ENCODE assay signal across 9 cellular contexts in the genomic region with DNA sequence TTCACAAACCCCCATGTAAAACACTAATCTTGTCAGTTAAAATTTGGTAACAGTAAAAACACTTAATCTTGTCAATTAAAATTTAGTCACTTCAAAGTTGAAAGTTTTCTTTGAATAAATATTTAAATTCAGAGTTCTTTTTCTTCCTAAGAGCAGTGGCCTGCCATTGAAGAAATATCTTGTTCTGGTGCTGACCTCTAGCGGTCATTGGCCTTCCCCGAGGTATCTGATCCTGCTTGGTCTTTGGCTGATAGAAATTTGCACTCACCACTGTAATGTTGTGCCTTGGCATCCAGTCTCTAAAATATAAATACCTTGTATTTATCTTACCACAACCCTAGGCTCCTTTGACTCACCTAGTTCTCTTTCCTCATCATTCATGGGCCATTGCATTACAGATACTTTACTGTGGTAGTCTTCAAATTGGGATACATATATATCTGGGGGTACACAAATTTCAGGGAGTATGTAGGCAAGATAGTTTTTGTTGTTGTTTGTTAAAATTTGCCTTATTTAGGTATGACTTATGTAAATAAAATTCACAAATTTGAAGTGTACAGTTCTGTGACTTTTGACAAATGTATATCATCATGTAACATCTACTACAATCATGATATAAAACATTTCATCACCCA. TPM values are rescaled to one million over a fixed set of nuclear protein-coding genes. Genes with fewer than 3 reads are reported as not detected.
A peak's percentile ranks its signal among the peaks of the same experiment; 100 is the strongest.
DNase-seq lines count a peak whose midpoint lies in the region; ATAC-seq, FAIRE-seq and TF ChIP-seq lines count a peak whose summit lies in the region.
"Had no signal": no experiment of that assay in that cellular context is flagged by ENCODE, and none has a peak within 500 bp of the region (broad histone marks: within the 10 kb centered on the region; RNA-seq: fewer than 3 reads in every experiment).

No MANE protein-coding gene starts in this region.

- no peaks in the 10 kb centered on the region for H3K4me1 ChIP-seq in HepG2 (ENCODE audit: insufficient read depth, low read length)
- H3K4me1 ChIP-seq: BLaER1 had no signal

- no peak overlapping the region for H2AFZ ChIP-seq in HepG2 (ENCODE audit: low read length)

- peak; percentile 81 for ATAC-seq in HG02981 (IDR thresholded peaks at IDR 0.05; ENCODE audit: unreplicated experiment)
- peak; percentile 92 for ATAC-seq in HepG2

- no peak overlapping the region for H3K27ac Mint-ChIP-seq in chondrocyte (ENCODE audit: unreplicated experiment)

- no peaks in the 10 kb centered on the region for H3K9me3 ChIP-seq in HepG2 (ENCODE audit: low read length)
- H3K9me3 ChIP-seq: BLaER1 had no signal

- no peak overlapping the region for H3K9ac ChIP-seq in HepG2 (ENCODE audit: insufficient read depth, low read depth, low read length)
- H3K9ac ChIP-seq: BLaER1 had no signal

- H3K27ac ChIP-seq in HepG2 (ENCODE audit: extremely low read length, insufficient read depth, low read length): no peak overlapping the region
- H3K27ac ChIP-seq: BLaER1 had no signal

- H4K20me1 ChIP-seq in HepG2 (ENCODE audit: insufficient read depth, low read length): no peaks in the 10 kb centered on the region
- H4K20me1 ChIP-seq: BLaER1 had no signal

- H3K4me3 ChIP-seq in HepG2 (replicated peaks in 1 of 3; ENCODE audit: insufficient read depth in 1 of 3, low read depth in 2 of 3, low read length in 3 of 3): no peak overlapping the region
- H3K4me3 ChIP-seq: BLaER1 had no signal

- no peaks in the 10 kb centered on the region for H3K27me3 ChIP-seq in HepG2 (ENCODE audit: control insufficient read depth in 1 of 2, insufficient read depth in 2 of 2, low read length in 2 of 2)
- H3K27me3 ChIP-seq: BLaER1 had no signal

- no TSS peak for BruUV-seq in HepG2 (replicated peaks; lab: Mats Ljungman, UMichigan)

- no peaks in the 10 kb centered on the region for H3K4me1 Mint-ChIP-seq in chondrocyte (ENCODE audit: low read depth)

- peak; percentile 66 for TF ChIP-seq RAD21 in HepG2 (CRISPR knock-in tag; IDR thresholded peaks at IDR 0.05)

- CTCF ChIA-PET in HepG2 (lab: Yijun Ruan, JAX; ENCODE audit: low intra/inter-chr PET ratio, low total read pairs): interaction anchor here (1.0 to 3.1 kb wide), 4 partner anchors 72 to 172 kb away, joined by 3 to 36 read pairs (median 4); no protein-coding TSS in a partner anchor

- H3K27me3 Mint-ChIP-seq in chondrocyte (ENCODE audit: low read depth): no peaks in the 10 kb centered on the region

- TF ChIP-seq CTCF in chondrocyte (IDR thresholded peaks at IDR 0.05): peak; percentile 96
- peak; percentile 80 for TF ChIP-seq CTCF in HepG2 (CRISPR knock-in tag; IDR thresholded peaks at IDR 0.05)

- TF ChIP-seq EP300 in HepG2 (IDR thresholded peaks at IDR 0.05; ENCODE audit: low read depth in 2 of 2, low read length in 2 of 2) (no peak), HepG2 (CRISPR knock-in tag; IDR thresholded peaks at IDR 0.05; ENCODE audit: borderline replicate concordance) (no peak)

- DNase-seq in NCI-H1436 (lab: John Stamatoyannopoulos, UW) (peak; percentile 28), NCI-H1436 treated with DMSO at 0.1 percent for 48 hours (lab: John Stamatoyannopoulos, UW) (no peak), NCI-H345 treated with DMSO at 0.1 percent for 48 hours (lab: John Stamatoyannopoulos, UW; ENCODE audit: unreplicated experiment) (peak; percentile 15), chondrocyte (ENCODE audit: low spot score) (no peak), HepG2 (ENCODE audit: low spot score) (peak; percentile 60)
- peak; percentile 60 to 75 for DNase-seq in activated CD4-positive, alpha-beta T cell treated with anti-CD3 and anti-CD28 coated beads for 24 hours (ENCODE audit: low read depth in 2 of 2)
- peak; percentile 6 to 47 (median 20) for DNase-seq in stimulated activated CD4-positive, alpha-beta T cell treated with anti-CD3 and anti-CD28 coated beads, TNF-alpha, amount 100 ng/mL, for 1 hour (ENCODE audit: low read depth in 3 of 3, low spot score in 1 of 3)

- H3K9me3 Mint-ChIP-seq in chondrocyte (ENCODE audit: low read depth): no peaks in the 10 kb centered on the region

- intact Hi-C loops in HepG2 (cut with micrococcal nuclease; ENCODE audit: unreplicated experiment): loop anchor here (1.0 kb wide), 2 partner anchors 72 to 151 kb away; no protein-coding TSS in a partner anchor

- FAIRE-seq in HepG2 (lab: Jason Lieb, UNC): peak; percentile 67

- TF ChIP-seq POLR2A in HepG2 (IDR thresholded peaks at IDR 0.05; ENCODE audit: insufficient read depth in 1 of 2, low read depth in 2 of 2, low read length in 2 of 2): no peak

- no peak overlapping the region for H3K4me3 Mint-ChIP-seq in chondrocyte (ENCODE audit: unreplicated experiment)

- 0% methylated on average over 2 of the region's 2 CpGs for WGBS in HepG2 (ENCODE audit: low lambda C conversion rate)

- H3K36me3 Mint-ChIP-seq in chondrocyte (ENCODE audit: low read depth): no peaks in the 10 kb centered on the region

- POLR2A ChIA-PET in HepG2 (lab: Yijun Ruan, JAX): no interaction called here

- H3K36me3 ChIP-seq in HepG2 (replicated peaks in 1 of 2; ENCODE audit: control insufficient read depth in 1 of 2, insufficient read depth in 2 of 2, low read length in 2 of 2): no peaks in the 10 kb centered on the region
- H3K36me3 ChIP-seq: BLaER1 had no signal

- in situ Hi-C loops in HepG2 (cut with HindIII; ENCODE audit: extremely low pct_ligation_motif_present, low pct_unique_long_range_greater_than_20kb): loop anchor here (5.0 to 10.0 kb wide), 2 partner anchors 70 to 173 kb away; no protein-coding TSS in a partner anchor

- no peaks in the 10 kb centered on the region for H3K79me2 ChIP-seq in HepG2 (ENCODE audit: insufficient read depth, low read length)

- no peak overlapping the region for H3K4me2 ChIP-seq in HepG2 (ENCODE audit: low read depth, low read length)
- H3K4me2 ChIP-seq: BLaER1 had no signal

RNA-seq across cellular contexts. Expression of gene ART3, which starts 6.7 kb away (rescaled TPM):
- total RNA-seq in chondrocyte (0.40 to 0.41 TPM in 2 of 3 replicates, not detected in the other), HepG2 (2016; rRNA removed; fragmentation: Illumina TruSeq; extraction: Trizol) (not detected in 2 replicates)
- not detected in 2 replicates for total RNA-seq in HepG2 (2016; cell fraction: cytosol; rRNA removed; fragmentation: Illumina TruSeq; extraction: Trizol; ENCODE audit: low read depth)
- total RNA-seq in HepG2 (2016; cell fraction: insoluble cytoplasmic fraction; rRNA removed; fragmentation: Illumina TruSeq; extraction: Trizol): not detected in 2 replicates
- total RNA-seq in HepG2 (2016; cell fraction: membrane; rRNA removed; fragmentation: Illumina TruSeq; extraction: Trizol): not detected in 2 replicates
- total RNA-seq in HepG2 (2016; cell fraction: nucleus; rRNA removed; fragmentation: Illumina TruSeq; extraction: Trizol): not detected in 2 replicates
- polyA plus RNA-seq in HepG2 (2011; rRNA removed): not detected in 2 replicates
- polyA plus RNA-seq in HepG2 (2011; cell fraction: cytosol; rRNA removed): not detected in 2 replicates
- polyA plus RNA-seq in HepG2 (2011; cell fraction: nucleus; rRNA removed): not detected in 2 replicates
- polyA plus RNA-seq in HepG2 (2012): not detected in 2 replicates
- polyA plus RNA-seq in HepG2 (2016; cell fraction: cytosol; fragmentation: Illumina TruSeq; extraction: Trizol; ENCODE audit: low read depth): not detected in 2 replicates
- not detected in 2 replicates for polyA plus RNA-seq in HepG2 (2016; cell fraction: insoluble cytoplasmic fraction; fragmentation: Illumina TruSeq; extraction: Trizol; ENCODE audit: low read depth)
- polyA plus RNA-seq in HepG2 (2016; cell fraction: membrane; fragmentation: Illumina TruSeq; extraction: Trizol; ENCODE audit: low read depth): not detected in 2 replicates
- not detected in 2 replicates for polyA plus RNA-seq in HepG2 (2016; cell fraction: nucleus; fragmentation: Illumina TruSeq; extraction: Trizol; ENCODE audit: insufficient read depth, low read depth)
- not detected in 2 replicates for polyA minus RNA-seq in HepG2 (2011; rRNA and poly(A)+ RNA removed; ENCODE audit: low replicate concordance)
- not detected in 2 replicates for polyA minus RNA-seq in HepG2 (2011; cell fraction: cytosol; rRNA and poly(A)+ RNA removed)
- polyA minus RNA-seq in HepG2 (2011; cell fraction: nucleus; rRNA and poly(A)+ RNA removed): not detected in 2 replicates

RNA-seq across cellular contexts. Expression of gene CXCL11, which starts 31.9 kb away (rescaled TPM):
- total RNA-seq in chondrocyte (not detected in 3 replicates), HepG2 (2016; rRNA removed; fragmentation: Illumina TruSeq; extraction: Trizol) (not detected in 2 replicates)
- total RNA-seq in HepG2 (2016; cell fraction: cytosol; rRNA removed; fragmentation: Illumina TruSeq; extraction: Trizol; ENCODE audit: low read depth): not detected in 2 replicates
- total RNA-seq in HepG2 (2016; cell fraction: insoluble cytoplasmic fraction; rRNA removed; fragmentation: Illumina TruSeq; extraction: Trizol): not detected in 2 replicates
- total RNA-seq in HepG2 (2016; cell fraction: membrane; rRNA removed; fragmentation: Illumina TruSeq; extraction: Trizol): not detected in 2 replicates
- not detected in 2 replicates for total RNA-seq in HepG2 (2016; cell fraction: nucleus; rRNA removed; fragmentation: Illumina TruSeq; extraction: Trizol)
- 0.08 TPM in 1 of 2 replicates, not detected in the other for polyA plus RNA-seq in HepG2 (2011; rRNA removed)
- polyA plus RNA-seq in HepG2 (2011; cell fraction: cytosol; rRNA removed): not detected in 2 replicates
- not detected in 2 replicates for polyA plus RNA-seq in HepG2 (2011; cell fraction: nucleus; rRNA removed)
- not detected in 2 replicates for polyA plus RNA-seq in HepG2 (2012)
- 0.06 TPM in 1 of 2 replicates, not detected in the other for polyA plus RNA-seq in HepG2 (2016; cell fraction: cytosol; fragmentation: Illumina TruSeq; extraction: Trizol; ENCODE audit: low read depth)
- polyA plus RNA-seq in HepG2 (2016; cell fraction: insoluble cytoplasmic fraction; fragmentation: Illumina TruSeq; extraction: Trizol; ENCODE audit: low read depth): not detected in 2 replicates
- polyA plus RNA-seq in HepG2 (2016; cell fraction: membrane; fragmentation: Illumina TruSeq; extraction: Trizol; ENCODE audit: low read depth): not detected in 2 replicates
- not detected in 2 replicates for polyA plus RNA-seq in HepG2 (2016; cell fraction: nucleus; fragmentation: Illumina TruSeq; extraction: Trizol; ENCODE audit: insufficient read depth, low read depth)
- not detected in 2 replicates for polyA minus RNA-seq in HepG2 (2011; rRNA and poly(A)+ RNA removed; ENCODE audit: low replicate concordance)
- not detected in 2 replicates for polyA minus RNA-seq in HepG2 (2011; cell fraction: cytosol; rRNA and poly(A)+ RNA removed)
- not detected in 2 replicates for polyA minus RNA-seq in HepG2 (2011; cell fraction: nucleus; rRNA and poly(A)+ RNA removed)

RNA-seq across cellular contexts. Expression of gene CXCL10, which starts 44.5 kb away (rescaled TPM):
- total RNA-seq in chondrocyte (not detected in 3 replicates), HepG2 (2016; rRNA removed; fragmentation: Illumina TruSeq; extraction: Trizol) (not detected in 2 replicates)
- not detected in 2 replicates for total RNA-seq in HepG2 (2016; cell fraction: cytosol; rRNA removed; fragmentation: Illumina TruSeq; extraction: Trizol; ENCODE audit: low read depth)
- total RNA-seq in HepG2 (2016; cell fraction: insoluble cytoplasmic fraction; rRNA removed; fragmentation: Illumina TruSeq; extraction: Trizol): not detected in 2 replicates
- 0.14 and 0.15 TPM in 2 replicates for total RNA-seq in HepG2 (2016; cell fraction: membrane; rRNA removed; fragmentation: Illumina TruSeq; extraction: Trizol)
- not detected in 2 replicates for total RNA-seq in HepG2 (2016; cell fraction: nucleus; rRNA removed; fragmentation: Illumina TruSeq; extraction: Trizol)
- not detected in 2 replicates for polyA plus RNA-seq in HepG2 (2011; rRNA removed)
- polyA plus RNA-seq in HepG2 (2011; cell fraction: cytosol; rRNA removed): not detected in 2 replicates
- not detected in 2 replicates for polyA plus RNA-seq in HepG2 (2011; cell fraction: nucleus; rRNA removed)
- not detected in 2 replicates for polyA plus RNA-seq in HepG2 (2012)
- polyA plus RNA-seq in HepG2 (2016; cell fraction: cytosol; fragmentation: Illumina TruSeq; extraction: Trizol; ENCODE audit: low read depth): 0.20 TPM in 1 of 2 replicates, not detected in the other
- not detected in 2 replicates for polyA plus RNA-seq in HepG2 (2016; cell fraction: insoluble cytoplasmic fraction; fragmentation: Illumina TruSeq; extraction: Trizol; ENCODE audit: low read depth)
- 0.14 TPM in 1 of 2 replicates, not detected in the other for polyA plus RNA-seq in HepG2 (2016; cell fraction: membrane; fragmentation: Illumina TruSeq; extraction: Trizol; ENCODE audit: low read depth)
- polyA plus RNA-seq in HepG2 (2016; cell fraction: nucleus; fragmentation: Illumina TruSeq; extraction: Trizol; ENCODE audit: insufficient read depth, low read depth): not detected in 2 replicates
- polyA minus RNA-seq in HepG2 (2011; rRNA and poly(A)+ RNA removed; ENCODE audit: low replicate concordance): not detected in 2 replicates
- polyA minus RNA-seq in HepG2 (2011; cell fraction: cytosol; rRNA and poly(A)+ RNA removed): not detected in 2 replicates
- not detected in 2 replicates for polyA minus RNA-seq in HepG2 (2011; cell fraction: nucleus; rRNA and poly(A)+ RNA removed)

Comparison
In these comparisons a context has a peak if more than half of its experiments do, and no peak if none do; other contexts are left out.
1. DNase-seq: peak in NCI-H1436 (single experiment), NCI-H345 treated with DMSO at 0.1 percent for 48 hours (single experiment), activated CD4-positive, alpha-beta T cell treated with anti-CD3 and anti-CD28 coated beads for 24 hours (2 of 2), HepG2 (single experiment) and stimulated activated CD4-positive, alpha-beta T cell treated with anti-CD3 and anti-CD28 coated beads, TNF-alpha, amount 100 ng/mL, for 1 hour (3 of 3); none in NCI-H1436 treated with DMSO at 0.1 percent for 48 hours (single experiment) and chondrocyte (single experiment).